In genomic region chr9:87569008-87569908, GRCh38 we compare ENCODE assay signal across 15 cellular contexts.
DNase-seq lines count a peak whose midpoint lies in the region; ATAC-seq and TF ChIP-seq lines count a peak whose summit lies in the region.
"Had no signal": no experiment of that assay in that cellular context is flagged by ENCODE, and none has a peak within 500 bp of the region (broad histone marks: within the 10 kb centered on the region; RNA-seq: fewer than 3 reads in every experiment).

No MANE protein-coding gene starts in this region.

- no peaks in the 10 kb centered on the region for H3K9me2 ChIP-seq in hepatocyte (replicated peaks; ENCODE audit: insufficient read depth)

- H3K27me3 ChIP-seq in hepatocyte: no peaks in the 10 kb centered on the region
- H3K27me3 ChIP-seq: tibial nerve had no signal

- no peaks in the 10 kb centered on the region for H3K36me3 ChIP-seq in hepatocyte (replicated peaks; ENCODE audit: insufficient read depth, low read depth)
- H3K36me3 ChIP-seq: tibial nerve had no signal

- no peak for TF ChIP-seq CTCF in hepatocyte (IDR thresholded peaks at IDR 0.05; ENCODE audit: poor library complexity)

- H3K4me3 ChIP-seq in GM08714 (ENCODE audit: low read length) (peak overlapping the region; percentile 24; the same call in 1 of the 2 replicates), hepatocyte (no peak overlapping the region)
- H3K4me3 ChIP-seq: tibial nerve had no signal

- H3K4me1 ChIP-seq in hepatocyte (ENCODE audit: insufficient read depth): peaks cover 46% of the 10 kb centered on the region

- no peaks in the 10 kb centered on the region for H3K9me3 ChIP-seq in hepatocyte (ENCODE audit: low read depth)
- H3K9me3 ChIP-seq: tibial nerve had no signal

- no peak overlapping the region for H2AFZ ChIP-seq in hepatocyte

- peaks cover 59% of the 10 kb centered on the region for H3K79me2 ChIP-seq in hepatocyte

- DNase-seq in hepatocyte (ENCODE audit: low spot score) (peak; percentile 76), renal cortical epithelial cell (ENCODE audit: low read depth) (peak; percentile 69), NAMALWA (ENCODE audit: low spot score) (no peak), NCI-H2107 treated with DMSO at 0.1 percent for 48 hours (lab: John Stamatoyannopoulos, UW; ENCODE audit: unreplicated experiment) (no peak)
- DNase-seq: activated CD4-positive, alpha-beta memory T cell treated with anti-CD3 and anti-CD28 coated beads, Interleukin-2, amount 10 ng/mL, durations not matched to agents 7 days and 5 days; naive thymus-derived CD4-positive, alpha-beta T cell; NCI-H2029; SIG-M5; stimulated activated CD4-positive, alpha-beta T cell treated with anti-CD3 and anti-CD28 coated beads, Interleukin-4, amount 100 ng/mL, for 4 hours had no signal

- WGBS in hepatocyte (ENCODE audit: low lambda C conversion rate, missing lambda C conversion rate): 38% methylated on average over 11 of the region's 11 CpGs

- H3K27ac ChIP-seq in hepatocyte: peak overlapping the region; percentile 28
- H3K27ac ChIP-seq: HL-60 had no signal

- no peaks in the 10 kb centered on the region for H4K20me1 ChIP-seq in hepatocyte (ENCODE audit: insufficient read depth, poor library complexity, severe bottlenecking)

- peak overlapping the region; percentile 45 for H3K4me2 ChIP-seq in hepatocyte

- ATAC-seq in SK-N-SH treated with all-trans-retinoic acid at 6 μM for 48 hours: no peak
- ATAC-seq in GM18517 (IDR thresholded peaks at IDR 0.05; ENCODE audit: unreplicated experiment): no peak
- no peak for ATAC-seq in GM21390 (IDR thresholded peaks at IDR 0.05; ENCODE audit: unreplicated experiment)
- ATAC-seq: naive thymus-derived CD4-positive, alpha-beta T cell had no signal

TF ChIP-seq in SK-N-SH treated with all-trans-retinoic acid at 6 μM for 48 hours, 23 proteins besides CTCF, POLR2A, EP300 and RAD21:
- TF ChIP-seq TSHZ2 (CRISPR knock-in tag; IDR thresholded peaks at IDR 0.05) (no peak), PATZ1 (CRISPR knock-in tag; IDR thresholded peaks at IDR 0.05; ENCODE audit: borderline replicate concordance) (no peak), ZNF70 (CRISPR knock-in tag; IDR thresholded peaks at IDR 0.05) (0 out of 2 replicates have a peak, but pooled peaks have one; percentile 21), ZNF8 (CRISPR knock-in tag; IDR thresholded peaks at IDR 0.05) (no peak), ZC3H10 (CRISPR knock-in tag; IDR thresholded peaks at IDR 0.05) (no peak), ZFP3 (CRISPR knock-in tag; IDR thresholded peaks at IDR 0.05) (no peak), ARNTL (CRISPR knock-in tag; IDR thresholded peaks at IDR 0.05; ENCODE audit: borderline replicate concordance, low read depth) (no peak), POU6F1 (CRISPR knock-in tag; IDR thresholded peaks at IDR 0.05; ENCODE audit: borderline replicate concordance, low read depth) (no peak), TCF4 (CRISPR knock-in tag; IDR thresholded peaks at IDR 0.05; ENCODE audit: borderline replicate concordance) (peak; percentile 85), CSRNP3 (CRISPR knock-in tag; IDR thresholded peaks at IDR 0.05) (no peak), ESRRG (CRISPR knock-in tag; IDR thresholded peaks at IDR 0.05) (no peak), GLIS3 (CRISPR knock-in tag; IDR thresholded peaks at IDR 0.05) (no peak)

Comparison
In these comparisons a context has a peak if more than half of its experiments do, and no peak if none do; other contexts are left out.
1. DNase-seq: peak in hepatocyte (single experiment) and renal cortical epithelial cell (single experiment); none in NAMALWA (single experiment) and NCI-H2107 treated with DMSO at 0.1 percent for 48 hours (single experiment).